Comparison of ENCODE assay signal across 13 cellular contexts in genomic region chr6:80287607-80288006, GRCh38.
DNase-seq lines count a peak whose midpoint lies in the region; ATAC-seq and TF ChIP-seq lines count a peak whose summit lies in the region.
"Had no signal": no experiment of that assay in that cellular context is flagged by ENCODE, and none has a peak within 500 bp of the region (broad histone marks: within the 10 kb centered on the region; RNA-seq: fewer than 3 reads in every experiment).

No MANE protein-coding gene starts in this region.

- DNase-seq in BE2C (peak; percentile 30), epithelial cell of esophagus (ENCODE audit: low read depth) (peak; percentile 37), trophoblast cell (no peak), lower lobe of right lung (no peak), SHP77 (lab: John Stamatoyannopoulos, UW) (no peak)
- DNase-seq: CD4-positive, alpha-beta memory T cell; DMS79; GOT3; H9 had no signal

- H3K36me3 ChIP-seq in BE2C (no peaks in the 10 kb centered on the region), HUES6 (ENCODE audit: control insufficient read depth, insufficient read depth, low read length) (no peaks in the 10 kb centered on the region), trophoblast cell (ENCODE audit: control insufficient read depth in 1 of 2, insufficient read depth in 2 of 2, low read length in 2 of 2) (peaks cover 0 to 4% of the 10 kb centered on the region in 2 experiments), lower lobe of right lung (no peaks in the 10 kb centered on the region)

- H3K4me1 ChIP-seq in BE2C (peaks cover 6% of the 10 kb centered on the region; the same call in 1 of the 2 replicates), HUES6 (ENCODE audit: control insufficient read depth, insufficient read depth, low read length) (no peaks in the 10 kb centered on the region), trophoblast cell (ENCODE audit: control insufficient read depth in 1 of 2, insufficient read depth in 2 of 2, low read length in 2 of 2) (peaks cover 2 to 8% of the 10 kb centered on the region in 2 experiments), lower lobe of right lung (no peaks in the 10 kb centered on the region)

- peak overlapping the region; percentile 89 for H3K14ac ChIP-seq in trophoblast cell (ENCODE audit: low read length)

- H3K4ac ChIP-seq in trophoblast cell (ENCODE audit: low read depth, low read length) = no peak overlapping the region

- peak overlapping the region; percentile 87 for H4K91ac ChIP-seq in trophoblast cell (ENCODE audit: low read depth, low read length)

- H3K9me3 ChIP-seq in BE2C = peaks cover 3% of the 10 kb centered on the region; the same call in 1 of the 2 replicates
- H3K9me3 ChIP-seq in HUES6 (ENCODE audit: control insufficient read depth, insufficient read depth, low read depth, low read length) = peaks cover 12% of the 10 kb centered on the region
- no peaks in the 10 kb centered on the region for H3K9me3 ChIP-seq in trophoblast cell (ENCODE audit: insufficient read depth, low read depth, low read length)
- H3K9me3 ChIP-seq in lower lobe of right lung = no peaks in the 10 kb centered on the region

- TF ChIP-seq CTCF in BE2C (IDR thresholded peaks at IDR 0.05; ENCODE audit: low read depth, low read length) = no peak
- TF ChIP-seq CTCF in epithelial cell of esophagus (IDR thresholded peaks at IDR 0.05; ENCODE audit: insufficient read depth, low read depth, low read length, missing control alignments) = no peak
- no peak for TF ChIP-seq CTCF in lower lobe of right lung (IDR thresholded peaks at IDR 0.05)

- peak overlapping the region; percentile 70 for H4K8ac ChIP-seq in trophoblast cell (ENCODE audit: low read depth, low read length)

- H3K9ac ChIP-seq in HUES6 (ENCODE audit: low read length) (no peak overlapping the region), trophoblast cell (ENCODE audit: low read length) (no peak overlapping the region)

- H2BK120ac ChIP-seq in trophoblast cell (ENCODE audit: insufficient read depth, low read length, poor library complexity) = peak overlapping the region; percentile 72

- peaks cover 2% of the 10 kb centered on the region for H3K79me2 ChIP-seq in trophoblast cell (ENCODE audit: control insufficient read depth, insufficient read depth, low read length, poor library complexity)

- H3K4me3 ChIP-seq in BE2C (ENCODE audit: low read depth, low read length) = no peak overlapping the region
- H3K4me3 ChIP-seq in HUES6 (ENCODE audit: low read depth, low read length) = no peak overlapping the region
- H3K4me3 ChIP-seq in epithelial cell of esophagus (ENCODE audit: low read length) = no peak overlapping the region
- H3K4me3 ChIP-seq in trophoblast cell (ENCODE audit: low read depth, low read length) = no peak overlapping the region
- H3K4me3 ChIP-seq in lower lobe of right lung = no peak overlapping the region
- H3K4me3 ChIP-seq: GM12878 had no signal

- intact Hi-C loops in lower lobe of right lung (cut with DNase I) = no loop called here

- peak overlapping the region; percentile 76 for H2BK5ac ChIP-seq in trophoblast cell (ENCODE audit: low read depth, low read length, poor library complexity)

- H4K12ac ChIP-seq in trophoblast cell (ENCODE audit: low read depth, low read length) = peak overlapping the region; percentile 84

- WGBS in trophoblast cell (ENCODE audit: extremely low coverage, insufficient coverage, insufficient read length) = no CpG with 5 or more reads among the region's 3 CpGs

- H2AK5ac ChIP-seq in trophoblast cell (ENCODE audit: low read length) = no peak overlapping the region

- H3K27me3 ChIP-seq in BE2C (no peaks in the 10 kb centered on the region), HUES6 (ENCODE audit: control insufficient read depth, insufficient read depth, low read length) (no peaks in the 10 kb centered on the region), trophoblast cell (ENCODE audit: insufficient read depth, low read length) (no peaks in the 10 kb centered on the region), lower lobe of right lung (ENCODE audit: low read depth) (no peaks in the 10 kb centered on the region)

- H3K23ac ChIP-seq in trophoblast cell (ENCODE audit: low read length) = no peak overlapping the region

- H2AFZ ChIP-seq in trophoblast cell (ENCODE audit: insufficient read depth, low read length, poor library complexity) = no peak overlapping the region

- no peak overlapping the region for H3K18ac ChIP-seq in trophoblast cell (ENCODE audit: low read length)

- H3K27ac ChIP-seq in HUES6 (ENCODE audit: low read depth, low read length) (0 out of 2 replicates have a peak overlapping the region, but pooled peaks have one; percentile 8), trophoblast cell (ENCODE audit: low read depth, low read length) (peak overlapping the region; percentile 53), lower lobe of right lung (no peak overlapping the region)
- H3K27ac ChIP-seq: C4-2B had no signal

- ATAC-seq in GM21381 (IDR thresholded peaks at IDR 0.05; ENCODE audit: unreplicated experiment) (no peak), lower lobe of right lung (no peak)
- ATAC-seq: GM12878 had no signal

- H2BK12ac ChIP-seq in trophoblast cell (ENCODE audit: low read length) = no peak overlapping the region

- no peak overlapping the region for H3K4me2 ChIP-seq in trophoblast cell (ENCODE audit: low read length)

- H3K79me1 ChIP-seq in trophoblast cell (ENCODE audit: low read length) = peaks cover 6% of the 10 kb centered on the region

Comparison
In these comparisons a context has a peak if more than half of its experiments do, and no peak if none do; other contexts are left out.
1. DNase-seq: peak in BE2C (single experiment) and epithelial cell of esophagus (single experiment); none in trophoblast cell (0 of 2), lower lobe of right lung (single experiment) and SHP77 (0 of 2).